In genomic region chr2:68467077-68467960, GRCh38 we compare ENCODE assay signal across 1 cellular context.
TF ChIP-seq lines count a peak whose summit lies in the region.

APLF (plus strand) TSS chr2:68467585; CDS start chr2:68467732, 147 bp downstream.
FBXO48 (minus strand) TSS chr2:68467294; CDS start chr2:68465145, 2,149 bp downstream.

TF ChIP-seq in HepG2, 621 proteins besides CTCF, POLR2A, EP300 and RAD21 (continued from another document and continues in another):
- peak; percentile 72 for TF ChIP-seq ZNF503 (CRISPR knock-in tag; IDR thresholded peaks at IDR 0.05)
- TF ChIP-seq, protein P1, sequence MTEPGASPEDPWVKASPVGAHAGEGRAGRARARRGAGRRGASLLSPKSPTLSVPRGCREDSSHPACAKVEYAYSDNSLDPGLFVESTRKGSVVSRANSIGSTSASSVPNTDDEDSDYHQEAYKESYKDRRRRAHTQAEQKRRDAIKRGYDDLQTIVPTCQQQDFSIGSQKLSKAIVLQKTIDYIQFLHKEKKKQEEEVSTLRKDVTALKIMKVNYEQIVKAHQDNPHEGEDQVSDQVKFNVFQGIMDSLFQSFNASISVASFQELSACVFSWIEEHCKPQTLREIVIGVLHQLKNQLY (CRISPR knock-in tag; IDR thresholded peaks at IDR 0.05): no peak
- TF ChIP-seq KLF15 (CRISPR knock-in tag; IDR thresholded peaks at IDR 0.05; ENCODE audit: borderline replicate concordance): 0 out of 2 replicates have a peak, but pooled peaks have one; percentile 58
- TF ChIP-seq, protein P2, sequence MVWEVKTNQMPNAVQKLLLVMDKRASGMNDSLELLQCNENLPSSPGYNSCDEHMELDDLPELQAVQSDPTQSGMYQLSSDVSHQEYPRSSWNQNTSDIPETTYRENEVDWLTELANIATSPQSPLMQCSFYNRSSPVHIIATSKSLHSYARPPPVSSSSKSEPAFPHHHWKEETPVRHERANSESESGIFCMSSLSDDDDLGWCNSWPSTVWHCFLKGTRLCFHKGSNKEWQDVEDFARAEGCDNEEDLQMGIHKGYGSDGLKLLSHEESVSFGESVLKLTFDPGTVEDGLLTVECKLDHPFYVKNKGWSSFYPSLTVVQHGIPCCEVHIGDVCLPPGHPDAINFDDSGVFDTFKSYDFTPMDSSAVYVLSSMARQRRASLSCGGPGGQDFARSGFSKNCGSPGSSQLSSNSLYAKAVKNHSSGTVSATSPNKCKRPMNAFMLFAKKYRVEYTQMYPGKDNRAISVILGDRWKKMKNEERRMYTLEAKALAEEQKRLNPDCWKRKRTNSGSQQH (CRISPR knock-in tag; IDR thresholded peaks at IDR 0.05; ENCODE audit: low read depth): peak; percentile 61; the same call in 1 of the 2 replicates
- TF ChIP-seq PRPF4 (IDR thresholded peaks at IDR 0.05; ENCODE audit: low read depth, low read length, poor library complexity, severe bottlenecking): no peak
- TF ChIP-seq FUBP1 (CRISPR knock-in tag; IDR thresholded peaks at IDR 0.05; ENCODE audit: borderline replicate concordance): no peak
- TF ChIP-seq, protein P3, sequence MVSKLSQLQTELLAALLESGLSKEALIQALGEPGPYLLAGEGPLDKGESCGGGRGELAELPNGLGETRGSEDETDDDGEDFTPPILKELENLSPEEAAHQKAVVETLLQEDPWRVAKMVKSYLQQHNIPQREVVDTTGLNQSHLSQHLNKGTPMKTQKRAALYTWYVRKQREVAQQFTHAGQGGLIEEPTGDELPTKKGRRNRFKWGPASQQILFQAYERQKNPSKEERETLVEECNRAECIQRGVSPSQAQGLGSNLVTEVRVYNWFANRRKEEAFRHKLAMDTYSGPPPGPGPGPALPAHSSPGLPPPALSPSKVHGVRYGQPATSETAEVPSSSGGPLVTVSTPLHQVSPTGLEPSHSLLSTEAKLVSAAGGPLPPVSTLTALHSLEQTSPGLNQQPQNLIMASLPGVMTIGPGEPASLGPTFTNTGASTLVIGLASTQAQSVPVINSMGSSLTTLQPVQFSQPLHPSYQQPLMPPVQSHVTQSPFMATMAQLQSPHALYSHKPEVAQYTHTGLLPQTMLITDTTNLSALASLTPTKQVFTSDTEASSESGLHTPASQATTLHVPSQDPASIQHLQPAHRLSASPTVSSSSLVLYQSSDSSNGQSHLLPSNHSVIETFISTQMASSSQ (IDR thresholded peaks at IDR 0.05; ENCODE audit: low read depth): peak; percentile 25; the same call in 1 of the 2 replicates
- TF ChIP-seq, protein P3 (CRISPR knock-in tag; IDR thresholded peaks at IDR 0.05; ENCODE audit: borderline replicate concordance): peak; percentile 43; the same call in 1 of the 2 replicates
- no peak; the same call in 1 of the 2 replicates for TF ChIP-seq DMAP1 (CRISPR knock-in tag; IDR thresholded peaks at IDR 0.05)
- peak; percentile 23 for TF ChIP-seq SKI (IDR thresholded peaks at IDR 0.05; ENCODE audit: partially characterized antibody)
- TF ChIP-seq, protein P4, sequence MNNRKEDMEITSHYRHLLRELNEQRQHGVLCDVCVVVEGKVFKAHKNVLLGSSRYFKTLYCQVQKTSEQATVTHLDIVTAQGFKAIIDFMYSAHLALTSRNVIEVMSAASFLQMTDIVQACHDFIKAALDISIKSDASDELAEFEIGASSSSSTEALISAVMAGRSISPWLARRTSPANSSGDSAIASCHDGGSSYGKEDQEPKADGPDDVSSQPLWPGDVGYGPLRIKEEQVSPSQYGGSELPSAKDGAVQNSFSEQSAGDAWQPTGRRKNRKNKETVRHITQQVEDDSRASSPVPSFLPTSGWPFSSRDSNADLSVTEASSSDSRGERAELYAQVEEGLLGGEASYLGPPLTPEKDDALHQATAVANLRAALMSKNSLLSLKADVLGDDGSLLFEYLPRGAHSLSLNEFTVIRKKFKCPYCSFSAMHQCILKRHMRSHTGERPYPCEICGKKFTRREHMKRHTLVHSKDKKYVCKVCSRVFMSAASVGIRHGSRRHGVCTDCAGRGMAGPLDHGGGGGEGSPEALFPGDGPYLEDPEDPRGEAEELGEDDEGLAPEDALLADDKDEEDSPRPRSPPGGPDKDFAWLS (CRISPR knock-in tag; IDR thresholded peaks at IDR 0.05; ENCODE audit: borderline replicate concordance): no peak
- no peak for TF ChIP-seq NFE2 (CRISPR knock-in tag; IDR thresholded peaks at IDR 0.05)
- TF ChIP-seq ZSCAN30 (CRISPR knock-in tag; IDR thresholded peaks at IDR 0.05): peak; percentile 82; the same call in 1 of the 2 replicates
- TF ChIP-seq ZNF33B (CRISPR knock-in tag; IDR thresholded peaks at IDR 0.05): no peak
- peak; percentile 54; the same call in 1 of the 2 replicates for TF ChIP-seq ZNF691 (CRISPR knock-in tag; IDR thresholded peaks at IDR 0.05; ENCODE audit: borderline replicate concordance, low read depth)
- peak; percentile 58 for TF ChIP-seq ZSCAN21 (CRISPR knock-in tag; IDR thresholded peaks at IDR 0.05; ENCODE audit: borderline replicate concordance)
- peak; percentile 69; the same call in 1 of the 2 replicates for TF ChIP-seq GMEB1 (CRISPR knock-in tag; IDR thresholded peaks at IDR 0.05; ENCODE audit: borderline replicate concordance)
- TF ChIP-seq RARA (CRISPR knock-in tag; IDR thresholded peaks at IDR 0.05): peak; percentile 26; the same call in 1 of the 2 replicates
- peak; percentile 87; the same call in 1 of the 2 replicates for TF ChIP-seq ZSCAN20 (CRISPR knock-in tag; IDR thresholded peaks at IDR 0.05; ENCODE audit: borderline replicate concordance)
- no peak for TF ChIP-seq NPAS2 (CRISPR knock-in tag; IDR thresholded peaks at IDR 0.05; ENCODE audit: borderline replicate concordance)
- TF ChIP-seq CAMTA2 (CRISPR knock-in tag; IDR thresholded peaks at IDR 0.05; ENCODE audit: borderline replicate concordance): peak; percentile 89; the same call in 1 of the 2 replicates
- TF ChIP-seq ZNF20 (CRISPR knock-in tag; IDR thresholded peaks at IDR 0.05): peak; percentile 94
- peak; percentile 97 for TF ChIP-seq NR2C2 (CRISPR knock-in tag; IDR thresholded peaks at IDR 0.05; ENCODE audit: borderline replicate concordance)
- 0 out of 2 replicates have a peak, but pooled peaks have one; percentile 40 for TF ChIP-seq ZNF609 (CRISPR knock-in tag; IDR thresholded peaks at IDR 0.05; ENCODE audit: borderline replicate concordance)
- TF ChIP-seq NFYC (CRISPR knock-in tag; IDR thresholded peaks at IDR 0.05): no peak; the same call in 1 of the 2 replicates
- peak; percentile 70; the same call in 1 of the 2 replicates for TF ChIP-seq MYC (CRISPR knock-in tag; IDR thresholded peaks at IDR 0.05; ENCODE audit: borderline replicate concordance)
- TF ChIP-seq CHD4 (IDR thresholded peaks at IDR 0.05; ENCODE audit: borderline replicate concordance, low read length): no peak; the same call in 1 of the 2 replicates
- peak; percentile 71 for TF ChIP-seq CHD2 (IDR thresholded peaks at IDR 0.05; ENCODE audit: low read depth, low read length)
- no peak for TF ChIP-seq ZNF570 (CRISPR knock-in tag; IDR thresholded peaks at IDR 0.05; ENCODE audit: borderline replicate concordance)
- peak; percentile 100 for TF ChIP-seq HIVEP1 (CRISPR knock-in tag; IDR thresholded peaks at IDR 0.05)
- TF ChIP-seq ZNF775 (CRISPR knock-in tag; IDR thresholded peaks at IDR 0.05; ENCODE audit: borderline replicate concordance): peak; percentile 43
